Comparison of ENCODE assay signal across 23 cellular contexts in the genomic region with DNA sequence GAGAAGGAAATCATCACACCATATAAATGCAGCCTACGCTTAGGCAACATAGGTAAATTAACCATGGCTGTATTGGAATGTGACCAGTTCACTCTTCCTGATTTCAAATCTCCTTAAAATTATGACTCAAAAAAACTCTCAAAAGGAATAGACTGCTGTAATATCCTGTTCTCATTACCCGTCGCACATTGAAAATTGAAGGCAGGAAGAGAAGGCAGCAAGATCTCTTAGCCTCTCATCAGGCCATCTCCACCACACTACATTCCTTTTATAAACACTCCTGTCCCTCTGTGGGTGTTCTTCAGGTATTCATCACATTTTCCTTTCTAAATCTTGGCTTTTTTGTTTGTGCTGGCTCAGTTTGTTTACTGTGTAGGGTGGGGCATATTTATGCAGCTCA.
DNase-seq lines count a peak whose midpoint lies in the region; ATAC-seq and TF ChIP-seq lines count a peak whose summit lies in the region.
"Had no signal": no experiment of that assay in that cellular context is flagged by ENCODE, and none has a peak within 500 bp of the region (broad histone marks: within the 10 kb centered on the region; RNA-seq: fewer than 3 reads in every experiment).

No MANE protein-coding gene starts in this region.

- in situ Hi-C loops in GM23248 (cut with MboI) (no loop called here), gastrocnemius medialis (cut with MboI; ENCODE audit: low sequenced_read_pairs in 4 of 4) (no loop called here)

- H3K9me3 ChIP-seq in GM23248 (ENCODE audit: low read depth) (no peaks in the 10 kb centered on the region), PC-3 (ENCODE audit: low read length) (no peaks in the 10 kb centered on the region), gastrocnemius medialis (no peaks in the 10 kb centered on the region)
- H3K9me3 ChIP-seq: gastroesophageal sphincter had no signal

- no peaks in the 10 kb centered on the region for H3K9me2 ChIP-seq in GM23248 (ENCODE audit: insufficient read depth)
- H3K9me2 ChIP-seq in PC-3 (replicated peaks; ENCODE audit: low read length), result no peaks in the 10 kb centered on the region

- peak; percentile 16 for DNase-seq in GM23248
- DNase-seq in PC-3, result peak; percentile 59
- DNase-seq in dermis blood vessel endothelial cell, result peak; percentile 45
- DNase-seq in iris pigment epithelial cell (ENCODE audit: low read depth), result peak; percentile 32
- no peak for DNase-seq in T-helper 9 cell
- no peak for DNase-seq in gastrocnemius medialis
- DNase-seq: activated CD8-positive, alpha-beta memory T cell treated with anti-CD3 and anti-CD28 coated beads, Interleukin-2, amount 50 U/mL, for 4 hours; activated naive CD4-positive, alpha-beta T cell treated with anti-CD3 and anti-CD28 coated beads, Interleukin-2, amount 50 U/mL, for 16 hours; anterior cingulate cortex; C1 segment of cervical spinal cord; caudate nucleus; DND-41; kidney glomerular epithelial cell; NCI-H1436 treated with DMSO at 0.1 percent for 48 hours; posterior cingulate gyrus; stimulated activated naive CD4-positive, alpha-beta T cell treated with Interleukin-2 at 50 U/mL for 16 hours had no signal

- no peaks in the 10 kb centered on the region for H4K20me1 ChIP-seq in GM23248 (ENCODE audit: insufficient read depth)
- no peaks in the 10 kb centered on the region for H4K20me1 ChIP-seq in PC-3 (ENCODE audit: low read length)

- H3K4me3 ChIP-seq in GM23248 (no peak overlapping the region), PC-3 (ENCODE audit: low read length) (no peak overlapping the region), gastrocnemius medialis (no peak overlapping the region)
- H3K4me3 ChIP-seq: gastroesophageal sphincter, lung had no signal

- peak; percentile 54 for ATAC-seq in PC-3
- no peak for ATAC-seq in GM19467 (IDR thresholded peaks at IDR 0.05; ENCODE audit: unreplicated experiment)
- no peak for ATAC-seq in gastrocnemius medialis
- ATAC-seq in HG03520 (IDR thresholded peaks at IDR 0.05; ENCODE audit: unreplicated experiment), result no peak
- ATAC-seq: gastroesophageal sphincter, Right ventricle myocardium inferior, sciatic nerve had no signal

- H3K79me2 ChIP-seq in GM23248 (ENCODE audit: insufficient read depth) (no peaks in the 10 kb centered on the region), PC-3 (ENCODE audit: low read length) (no peaks in the 10 kb centered on the region)

- peak overlapping the region; percentile 3 for H3K4me2 ChIP-seq in GM23248 (ENCODE audit: unreplicated experiment)
- H3K4me2 ChIP-seq in PC-3 (ENCODE audit: low read length), result peak overlapping the region; percentile 44
- H3K4me2 ChIP-seq: KMS-11 had no signal

- H3K27ac ChIP-seq in GM23248, result no peak overlapping the region
- peak overlapping the region; percentile 19 for H3K27ac ChIP-seq in PC-3 (ENCODE audit: low read length)
- H3K27ac ChIP-seq in gastrocnemius medialis, result no peak overlapping the region
- H3K27ac ChIP-seq: gastroesophageal sphincter, KMS-11 had no signal

- WGBS in GM23248 (ENCODE audit: low coverage in 1 of 2, low lambda C conversion rate in 2 of 2, missing lambda C conversion rate in 2 of 2), 2 experiments, result 45 to 53% methylated on average over 3 of the region's 3 CpGs

- POLR2A ChIA-PET in PC-3 (lab: Charles Lee; ENCODE audit: unreplicated experiment), result no interaction called here

- H3K4me1 ChIP-seq in GM23248 (ENCODE audit: insufficient read depth) (peaks cover 21% of the 10 kb centered on the region), PC-3 (ENCODE audit: insufficient read depth, low read length) (peaks cover 34% of the 10 kb centered on the region), gastrocnemius medialis (peaks cover 5 to 17% of the 10 kb centered on the region in 2 donors)

- H3K9ac ChIP-seq in GM23248, result no peak overlapping the region
- H3K9ac ChIP-seq in PC-3 (ENCODE audit: low read length), result no peak overlapping the region
- H3K9ac ChIP-seq: KMS-11 had no signal

- BruUV-seq in PC-3 (replicated peaks; lab: Mats Ljungman, UMichigan), result no TSS peak

- H3K36me3 ChIP-seq in GM23248 (ENCODE audit: low read depth), result no peaks in the 10 kb centered on the region
- H3K36me3 ChIP-seq in PC-3 (ENCODE audit: low read depth, low read length), result no peaks in the 10 kb centered on the region
- H3K36me3 ChIP-seq in gastrocnemius medialis, result no peaks in the 10 kb centered on the region
- H3K36me3 ChIP-seq: gastroesophageal sphincter had no signal

- H3F3A ChIP-seq in GM23248 (ENCODE audit: insufficient read depth), result peaks cover 18% of the 10 kb centered on the region
- no peaks in the 10 kb centered on the region for H3F3A ChIP-seq in PC-3 (ENCODE audit: low read length, unreplicated experiment)

- CTCF ChIA-PET in PC-3 (lab: Charles Lee), result no interaction called here

- intact Hi-C loops in PC-3 (cut with micrococcal nuclease), result loop anchor here (5.0 kb wide), 1 partner anchor 97 kb away; no protein-coding TSS in a partner anchor
- intact Hi-C loops in gastrocnemius medialis (cut with DNase I; ENCODE audit: low total_unique reads), result loop anchor here (10.0 kb wide), 2 partner anchors 74 to 174 kb away; a partner anchor contains a TSS

- TF ChIP-seq CTCF in PC-3 (conservative IDR thresholded peaks at IDR 0.05; ENCODE audit: low read depth, low read length) (no peak), gastrocnemius medialis (IDR thresholded peaks at IDR 0.05 in 4 of 5, conservative IDR thresholded peaks at IDR 0.05 in 1 of 5) (no peak)

- H3K27me3 ChIP-seq in GM23248 (replicated peaks; ENCODE audit: insufficient read depth) (no peaks in the 10 kb centered on the region), PC-3 (ENCODE audit: low read length) (no peaks in the 10 kb centered on the region), gastrocnemius medialis (no peaks in the 10 kb centered on the region)
- H3K27me3 ChIP-seq: gastroesophageal sphincter had no signal

- no peak for TF ChIP-seq POLR2A in gastrocnemius medialis (IDR thresholded peaks at IDR 0.05)

- H2AFZ ChIP-seq in GM23248 (peak overlapping the region; percentile 64; the same call in 1 of the 2 replicates), PC-3 (ENCODE audit: low read length) (no peak overlapping the region; the same call in 1 of the 2 replicates)

Comparison
In these comparisons a context has a peak if more than half of its experiments do, and no peak if none do; other contexts are left out.
1. DNase-seq: peak in GM23248 (single experiment), PC-3 (single experiment), dermis blood vessel endothelial cell (single experiment) and iris pigment epithelial cell (single experiment); none in T-helper 9 cell (single experiment) and gastrocnemius medialis (0 of 2).